In the genomic region with DNA sequence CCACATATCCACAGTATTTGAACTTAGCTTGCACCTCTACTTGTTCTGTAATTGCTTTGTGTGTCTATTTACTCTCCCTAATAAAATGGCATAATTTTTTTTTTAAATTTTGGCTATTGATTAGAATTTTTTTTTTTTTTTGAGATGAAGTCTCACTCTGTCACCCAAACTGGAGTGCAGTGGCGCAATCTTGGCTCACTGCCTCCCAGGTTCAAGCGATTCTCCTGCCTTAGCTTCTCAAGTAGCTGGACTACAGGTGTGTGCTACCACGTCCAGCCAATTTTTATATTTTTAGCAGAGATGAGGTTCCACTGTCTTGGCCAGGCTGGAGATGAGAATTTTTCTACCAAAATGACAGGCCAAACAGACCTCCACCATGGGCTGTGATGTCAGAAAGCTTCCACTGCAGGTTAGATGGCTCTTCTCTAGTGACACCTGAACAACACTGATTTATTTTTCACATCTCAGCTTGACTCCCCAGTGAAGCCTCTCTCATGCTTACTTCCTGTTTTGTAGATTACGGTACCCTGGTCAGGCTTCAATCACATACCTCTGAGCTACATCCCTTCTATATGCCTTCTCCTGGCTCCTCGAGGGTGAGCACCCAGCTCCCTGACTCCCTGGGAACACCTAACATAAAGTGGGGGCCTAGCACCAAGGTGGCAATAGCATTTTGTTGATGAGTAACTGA, we compare ENCODE assay signal across 17 cellular contexts.
DNase-seq lines count a peak whose midpoint lies in the region; ATAC-seq and TF ChIP-seq lines count a peak whose summit lies in the region.
"Had no signal": no experiment of that assay in that cellular context is flagged by ENCODE, and none has a peak within 500 bp of the region (broad histone marks: within the 10 kb centered on the region; RNA-seq: fewer than 3 reads in every experiment).

No MANE protein-coding gene starts in this region.

- H3K4me1 ChIP-seq in right lobe of liver (peaks cover 0 to 37% (median 11%) of the 10 kb centered on the region in 4 donors), body of pancreas (no peaks in the 10 kb centered on the region)
- H3K4me1 ChIP-seq: upper lobe of right lung had no signal

- intact Hi-C loops in right lobe of liver (cut with DNase I) (no loop called here), body of pancreas (cut with DNase I) (no loop called here)

- no peak overlapping the region for H3K4me3 ChIP-seq in right lobe of liver
- H3K4me3 ChIP-seq in body of pancreas, result no peak overlapping the region
- H3K4me3 ChIP-seq: GM23248, upper lobe of right lung had no signal

- TF ChIP-seq CTCF in right lobe of liver (IDR thresholded peaks at IDR 0.05), result no peak
- no peak for TF ChIP-seq CTCF in body of pancreas (IDR thresholded peaks at IDR 0.05)

- H3K27ac ChIP-seq in right lobe of liver (peak overlapping the region in 1 of 3 donors; percentile 21), body of pancreas (no peak overlapping the region)
- H3K27ac ChIP-seq: GM23248, upper lobe of right lung had no signal

- H3K27me3 ChIP-seq in right lobe of liver (no peaks in the 10 kb centered on the region), body of pancreas (no peaks in the 10 kb centered on the region)
- H3K27me3 ChIP-seq: upper lobe of right lung had no signal

- TF ChIP-seq POLR2A in right lobe of liver (IDR thresholded peaks at IDR 0.05) (no peak), body of pancreas (IDR thresholded peaks at IDR 0.05) (no peak)

- H3K36me3 ChIP-seq in right lobe of liver (no peaks in the 10 kb centered on the region), body of pancreas (replicated peaks in 1 of 2; ENCODE audit: insufficient read depth in 1 of 2, low read depth in 2 of 2) (peaks cover 0 to 2% of the 10 kb centered on the region in 2 donors)

- DNase-seq in right lobe of liver (peak; percentile 44 to 68 (median 56)), body of pancreas (no peak), amygdala (lab: John Stamatoyannopoulos, UW) (no peak), GF-D8 (lab: John Stamatoyannopoulos, UW) (no peak), NCI-H1092 (lab: John Stamatoyannopoulos, UW) (no peak)
- DNase-seq: activated naive CD4-positive, alpha-beta T cell; cortex of kidney; glutamatergic neuron; GM23248; kidney; MV-4-11; stimulated activated naive CD4-positive, alpha-beta T cell treated with Interleukin-2 at 50 U/mL for 16 hours; upper lobe of right lung had no signal

- H3K9me3 ChIP-seq in right lobe of liver (no peaks in the 10 kb centered on the region), body of pancreas (no peaks in the 10 kb centered on the region)
- H3K9me3 ChIP-seq: upper lobe of right lung had no signal

- WGBS in right lobe of liver (ENCODE audit: insufficient coverage, low coverage, low lambda C conversion rate, missing lambda C conversion rate), result 47% methylated on average over 5 of the region's 5 CpGs
- WGBS in body of pancreas, 2 donors, result 76 to 86% methylated on average over 5 of the region's 5 CpGs

- ATAC-seq in GM18907 (IDR thresholded peaks at IDR 0.05; ENCODE audit: unreplicated experiment) (peak; percentile 51), GM21786 (IDR thresholded peaks at IDR 0.05; ENCODE audit: unreplicated experiment) (peak; percentile 64), HG03354 (IDR thresholded peaks at IDR 0.05; ENCODE audit: poor library complexity, severe bottlenecking, unreplicated experiment) (peak; percentile 68), right lobe of liver (peak in 1 of 4 donors; percentile 37), body of pancreas (no peak)
- ATAC-seq: activated CD4-positive, CD25-positive, alpha-beta regulatory T cell treated with anti-CD3 and anti-CD28 coated beads, Interleukin-2, amount 50 U/mL, for 24 hours; upper lobe of right lung had no signal

Comparison
In these comparisons a context has a peak if more than half of its experiments do, and no peak if none do; other contexts are left out.
1. DNase-seq: peak in right lobe of liver (3 of 3); none in body of pancreas (0 of 4), amygdala (0 of 56), GF-D8 (single experiment) and NCI-H1092 (single experiment).